Comparison of ENCODE assay signal across 17 cellular contexts in genomic region chr3:29614954-29615353, GRCh38.
DNase-seq lines count a peak whose midpoint lies in the region; ATAC-seq and TF ChIP-seq lines count a peak whose summit lies in the region.
"Had no signal": no experiment of that assay in that cellular context is flagged by ENCODE, and none has a peak within 500 bp of the region (broad histone marks: within the 10 kb centered on the region; RNA-seq: fewer than 3 reads in every experiment).

No MANE protein-coding gene starts in this region.

- no peak for TF ChIP-seq CTCF in AG10803 (conservative IDR thresholded peaks at IDR 0.05; ENCODE audit: low read length)
- TF ChIP-seq CTCF in OCI-LY1 (IDR thresholded peaks at IDR 0.05; ENCODE audit: low read length) = no peak
- TF ChIP-seq CTCF in foreskin fibroblast (IDR thresholded peaks at IDR 0.05; ENCODE audit: low read depth, low read length) = no peak

- H3K9ac ChIP-seq in OCI-LY1 (ENCODE audit: low read length) = no peak overlapping the region

- H2AFZ ChIP-seq in OCI-LY1 (ENCODE audit: low read length) = no peak overlapping the region

- H3K4me1 ChIP-seq in OCI-LY1 (ENCODE audit: insufficient read depth, low read length, severe bottlenecking) = peaks cover 44% of the 10 kb centered on the region
- H3K4me1 ChIP-seq: Caco-2 had no signal

- H3K9me2 ChIP-seq in OCI-LY1 (ENCODE audit: low read depth, low read length) = no peaks in the 10 kb centered on the region

- no peaks in the 10 kb centered on the region for H3K36me3 Mint-ChIP-seq in stimulated activated naive B cell treated with anti-CD40 and anti-IgM and Interleukin-4, amounts not matched to agents 10 μg/mL and 1 μg/mL and 100 μg/mL, for 72 hours

- no peaks in the 10 kb centered on the region for H3K9me3 Mint-ChIP-seq in stimulated activated naive B cell treated with anti-CD40 and anti-IgM and Interleukin-4, amounts not matched to agents 10 μg/mL and 1 μg/mL and 100 μg/mL, for 72 hours
- H3K9me3 Mint-ChIP-seq: CD4-positive, alpha-beta T cell; HFFc6 had no signal

- H3K4me2 ChIP-seq in OCI-LY1 (ENCODE audit: low read length) = peak overlapping the region; percentile 20; the same call in 1 of the 2 replicates

- peaks cover 0 to 4% of the 10 kb centered on the region in 2 donors for H3K27me3 Mint-ChIP-seq in stimulated activated naive B cell treated with anti-CD40 and anti-IgM and Interleukin-4, amounts not matched to agents 10 μg/mL and 1 μg/mL and 100 μg/mL, for 72 hours
- H3K27me3 Mint-ChIP-seq: CD4-positive, alpha-beta T cell had no signal

- H3K27me3 ChIP-seq in OCI-LY1 (ENCODE audit: insufficient read depth, low read length) = no peaks in the 10 kb centered on the region

- H3K79me2 ChIP-seq in OCI-LY1 (ENCODE audit: insufficient read depth, low read length) = no peaks in the 10 kb centered on the region

- H3K9me3 ChIP-seq in OCI-LY1 (ENCODE audit: low read length) = no peaks in the 10 kb centered on the region
- H3K9me3 ChIP-seq: Caco-2 had no signal

- DNase-seq in AG10803 (ENCODE audit: low read depth) = peak; percentile 35
- peak; percentile 47 for DNase-seq in GM04504 (ENCODE audit: low read depth)
- peak; percentile 19 to 33 for DNase-seq in foreskin fibroblast
- no peak for DNase-seq in stimulated activated naive B cell treated with anti-CD40 and anti-IgM and Interleukin-4, amounts not matched to agents 10 μg/mL and 1 μg/mL and 100 μg/mL, for 72 hours
- DNase-seq in activated CD4-positive, CD25-positive, alpha-beta regulatory T cell (lab: John Stamatoyannopoulos, UW) = no peak
- DNase-seq: ACHN; AML-193; Caco-2; CD4-positive, alpha-beta T cell; GOT3; H7; HFFc6; IMR-90 had no signal

- peaks cover 0 to 2% of the 10 kb centered on the region in 2 donors for H3K4me1 Mint-ChIP-seq in stimulated activated naive B cell treated with anti-CD40 and anti-IgM and Interleukin-4, amounts not matched to agents 10 μg/mL and 1 μg/mL and 100 μg/mL, for 72 hours

- no peaks in the 10 kb centered on the region for H3K36me3 ChIP-seq in OCI-LY1 (ENCODE audit: insufficient read depth, low read length)

- H3K4me3 ChIP-seq in AG10803 (ENCODE audit: low read length) (no peak overlapping the region), OCI-LY1 (ENCODE audit: low read depth, low read length, poor library complexity, severe bottlenecking) (no peak overlapping the region), foreskin fibroblast (ENCODE audit: low read depth in 1 of 2, low read length in 2 of 2) (no peak overlapping the region)

- H3K27ac Mint-ChIP-seq in stimulated activated naive B cell treated with anti-CD40 and anti-IgM and Interleukin-4, amounts not matched to agents 10 μg/mL and 1 μg/mL and 100 μg/mL, for 72 hours = no peak overlapping the region
- H3K27ac Mint-ChIP-seq: CD4-positive, alpha-beta T cell; HFFc6 had no signal

- no peaks in the 10 kb centered on the region for H3F3A ChIP-seq in OCI-LY1 (ENCODE audit: insufficient read depth, low read length)

- H3K27ac ChIP-seq in OCI-LY1 (ENCODE audit: low read depth, low read length, poor library complexity, severe bottlenecking) = no peak overlapping the region
- H3K27ac ChIP-seq: C4-2B had no signal

- no peak overlapping the region for H3K4me3 Mint-ChIP-seq in stimulated activated naive B cell treated with anti-CD40 and anti-IgM and Interleukin-4, amounts not matched to agents 10 μg/mL and 1 μg/mL and 100 μg/mL, for 72 hours
- H3K4me3 Mint-ChIP-seq: CD4-positive, alpha-beta T cell; HFFc6 had no signal

- ATAC-seq in stimulated activated naive B cell treated with anti-CD40 and anti-IgM and Interleukin-4, amounts not matched to agents 10 μg/mL and 1 μg/mL and 100 μg/mL, for 72 hours (replicated peaks) = no peak
- ATAC-seq in activated CD4-positive, CD25-positive, alpha-beta regulatory T cell treated with anti-CD3 and anti-CD28 coated beads, Interleukin-2, amount 50 U/mL, for 24 hours = no peak
- ATAC-seq: HCT116 had no signal

- no peaks in the 10 kb centered on the region for H4K20me1 ChIP-seq in OCI-LY1 (ENCODE audit: insufficient read depth, low read length)

Comparison
In these comparisons a context has a peak if more than half of its experiments do, and no peak if none do; other contexts are left out.
1. DNase-seq: peak in AG10803 (single experiment), GM04504 (single experiment) and foreskin fibroblast (2 of 2); none in stimulated activated naive B cell treated with anti-CD40 and anti-IgM and Interleukin-4, amounts not matched to agents 10 μg/mL and 1 μg/mL and 100 μg/mL, for 72 hours (single experiment) and activated CD4-positive, CD25-positive, alpha-beta regulatory T cell (0 of 4).